ENCODE assay signal across 8 cellular contexts in the genomic region with DNA sequence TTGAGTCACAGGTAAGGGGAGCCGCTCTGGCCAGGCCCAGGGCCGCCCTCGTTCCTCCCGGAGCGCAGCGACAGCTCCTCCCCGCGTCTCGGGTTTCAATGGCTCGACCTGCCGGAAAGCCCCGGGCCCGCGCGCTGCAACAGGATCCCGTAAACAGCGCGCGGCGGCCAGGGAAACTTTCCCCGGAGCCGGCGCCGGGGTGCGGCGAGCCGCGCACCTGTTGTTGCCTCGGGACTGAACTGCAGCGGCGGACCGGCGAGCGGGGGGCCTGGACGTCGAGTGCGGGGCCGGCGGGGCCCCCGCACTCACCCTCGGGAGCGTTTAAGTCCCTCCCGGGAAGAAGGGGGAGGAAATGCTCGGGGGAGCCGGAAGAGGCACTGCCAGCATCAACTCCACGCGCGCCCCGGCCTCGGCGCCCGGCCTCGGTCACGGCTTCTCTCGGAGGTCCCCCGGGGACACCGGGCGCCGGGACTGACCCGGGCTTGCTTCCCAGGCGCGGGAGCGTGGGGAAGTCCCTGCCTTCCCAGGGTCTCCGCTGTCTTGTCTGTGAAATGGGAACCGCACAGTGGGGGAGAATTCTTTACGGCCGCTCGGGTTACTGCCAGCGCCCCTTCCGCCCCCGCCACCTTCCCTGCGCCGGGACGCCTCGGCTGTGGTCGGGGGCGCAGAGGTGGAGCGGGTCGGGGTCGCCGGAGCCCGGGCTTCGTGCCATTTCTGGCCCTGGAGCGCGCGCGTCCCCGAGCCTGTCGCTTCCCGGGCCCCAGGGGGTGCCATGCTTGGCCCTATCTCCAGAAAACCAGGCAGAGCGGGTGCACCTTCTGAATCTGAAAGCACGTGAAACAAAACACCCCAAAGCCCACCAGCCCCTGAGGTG. TPM values are rescaled to one million over a fixed set of nuclear protein-coding genes. Genes with fewer than 3 reads are reported as not detected.
DNase-seq lines count a peak whose midpoint lies in the region; ATAC-seq, FAIRE-seq and TF ChIP-seq lines count a peak whose summit lies in the region.

No MANE protein-coding gene starts in this region.

- no peaks in the 10 kb centered on the region for H3K36me3 ChIP-seq in H7 (replicated peaks; ENCODE audit: control insufficient read depth, insufficient read depth, low read length)
- H3K36me3 ChIP-seq in endothelial cell of umbilical vein (ENCODE audit: control insufficient read depth in 2 of 2, extremely low read depth in 1 of 2, insufficient read depth in 2 of 2, low read length in 2 of 2) = no peaks in the 10 kb centered on the region
- H3K36me3 ChIP-seq in muscle layer of colon (ENCODE audit: insufficient read depth, low read length) = no peaks in the 10 kb centered on the region
- no peaks in the 10 kb centered on the region for H3K36me3 ChIP-seq in tibial artery

- no peaks in the 10 kb centered on the region for H3K79me2 ChIP-seq in endothelial cell of umbilical vein (ENCODE audit: control insufficient read depth, insufficient read depth, low read length)

- H3K4me1 Mint-ChIP-seq in activated B cell treated with CpG ODN at 0.5 μM for 24 hours = peaks cover 3% of the 10 kb centered on the region

- ATAC-seq in activated B cell treated with CpG ODN at 0.5 μM for 24 hours (ENCODE audit: low read depth) = no peak

- peak overlapping the region; percentile 75 for H2AFZ ChIP-seq in endothelial cell of umbilical vein (ENCODE audit: low read depth, low read length)

- DNase-seq in NCI-H2081 (lab: John Stamatoyannopoulos, UW) (peak; percentile 40 to 56), NCI-H2081 treated with DMSO at 0.1 percent for 48 hours (lab: John Stamatoyannopoulos, UW) (no peak), H7 (peak; percentile 92), Kasumi-1 (lab: John Stamatoyannopoulos, UW) (peak; percentile 73 to 74), activated B cell treated with CpG ODN at 0.5 μM for 24 hours (no peak), endothelial cell of umbilical vein (ENCODE audit: low read depth, low spot score) (peak; percentile 41), tibial artery (peak in 1 of 2 donors; percentile 79)

- H3K4me2 ChIP-seq in endothelial cell of umbilical vein (ENCODE audit: insufficient read depth, low read length) = peak overlapping the region; percentile 74

- H3K36me3 Mint-ChIP-seq in activated B cell treated with CpG ODN at 0.5 μM for 24 hours (ENCODE audit: low read depth) = no peaks in the 10 kb centered on the region

- no TSS peak for BruUV-seq in endothelial cell of umbilical vein (replicated peaks; lab: Mats Ljungman, UMichigan)

- no peak overlapping the region for H3K27ac ChIP-seq in endothelial cell of umbilical vein (ENCODE audit: insufficient read depth, low read depth, low read length)
- no peak overlapping the region for H3K27ac ChIP-seq in muscle layer of colon (ENCODE audit: low read depth, low read length)
- H3K27ac ChIP-seq in tibial artery = peak overlapping the region; percentile 66 to 74

- peaks cover 32% of the 10 kb centered on the region for H3K27me3 Mint-ChIP-seq in activated B cell treated with CpG ODN at 0.5 μM for 24 hours

- H3K27ac Mint-ChIP-seq in activated B cell treated with CpG ODN at 0.5 μM for 24 hours = no peak overlapping the region

- CTCF ChIA-PET in activated B cell treated with CpG ODN at 0.5 μM for 24 hours (lab: Charles Lee) = no interaction called here
- CTCF ChIA-PET in endothelial cell of umbilical vein (lab: Charles Lee) = interaction anchor here (1.2 kb wide), 1 partner anchor 44 kb away, joined by 3 read pairs; no protein-coding TSS in a partner anchor

- no peaks in the 10 kb centered on the region for H3K9me3 Mint-ChIP-seq in activated B cell treated with CpG ODN at 0.5 μM for 24 hours

- H3K4me1 ChIP-seq in endothelial cell of umbilical vein (ENCODE audit: control insufficient read depth, extremely low read depth, insufficient read depth, low read length) (no peaks in the 10 kb centered on the region), muscle layer of colon (ENCODE audit: insufficient read depth, low read length) (no peaks in the 10 kb centered on the region), tibial artery (peaks cover 0 to 12% (median 4%) of the 10 kb centered on the region in 4 donors)

- H3K9ac ChIP-seq in endothelial cell of umbilical vein (replicated peaks; ENCODE audit: extremely low read depth, insufficient read depth, low read length) = no peak overlapping the region
- H3K9ac ChIP-seq in muscle layer of colon (ENCODE audit: low read length) = no peak overlapping the region

- dilution Hi-C loops in endothelial cell of umbilical vein (cut with MboI; ENCODE audit: extremely low pct_ligation_motif_present, low sequenced_read_pairs) = no loop called here

- FAIRE-seq in endothelial cell of umbilical vein (lab: Jason Lieb, UNC) = no peak

- POLR2A ChIA-PET in activated B cell treated with CpG ODN at 0.5 μM for 24 hours (lab: Charles Lee) (no interaction called here), endothelial cell of umbilical vein (lab: Charles Lee) (no interaction called here)

- intact Hi-C loops in activated B cell treated with CpG ODN at 0.5 μM for 24 hours (cut with micrococcal nuclease) (no loop called here), endothelial cell of umbilical vein (cut with micrococcal nuclease) (loop anchor here (10.0 kb wide), 1 partner anchor 1050 kb away; a partner anchor contains a TSS), tibial artery (cut with DNase I; ENCODE audit: low total_unique reads) (no loop called here)

- H3K9me3 ChIP-seq in endothelial cell of umbilical vein (replicated peaks; ENCODE audit: control insufficient read depth, insufficient read depth, low read length) (no peaks in the 10 kb centered on the region), muscle layer of colon (ENCODE audit: low read length) (no peaks in the 10 kb centered on the region), tibial artery (no peaks in the 10 kb centered on the region)

- TF ChIP-seq CTCF in activated B cell treated with CpG ODN at 0.5 μM for 24 hours (IDR thresholded peaks at IDR 0.05) = no peak
- TF ChIP-seq CTCF in endothelial cell of umbilical vein (IDR thresholded peaks at IDR 0.05; ENCODE audit: extremely low read depth in 1 of 2, insufficient read depth in 1 of 2, low read depth in 1 of 2, low read length in 2 of 2) = no peak
- no peak for TF ChIP-seq CTCF in tibial artery (IDR thresholded peaks at IDR 0.05)

- H3K4me3 Mint-ChIP-seq in activated B cell treated with CpG ODN at 0.5 μM for 24 hours = peak overlapping the region; percentile 24

- H4K20me1 ChIP-seq in endothelial cell of umbilical vein (replicated peaks; ENCODE audit: control insufficient read depth, extremely low read depth, insufficient read depth, low read length) = no peaks in the 10 kb centered on the region

- no peaks in the 10 kb centered on the region for H3K9me1 ChIP-seq in endothelial cell of umbilical vein (replicated peaks; ENCODE audit: control insufficient read depth, extremely low read depth, insufficient read depth, low read length)

- H3K4me3 ChIP-seq in H7 (ENCODE audit: insufficient read depth, low read depth, low read length) = peak overlapping the region; percentile 82
- peak overlapping the region; percentile 6 to 45 (median 34) for H3K4me3 ChIP-seq in endothelial cell of umbilical vein (replicated peaks in 1 of 3; ENCODE audit: insufficient read depth in 1 of 3, low read depth in 1 of 3, low read length in 3 of 3)
- H3K4me3 ChIP-seq in muscle layer of colon (ENCODE audit: low read depth in 1 of 2, low read length in 2 of 2) = peak overlapping the region; percentile 61 to 64
- H3K4me3 ChIP-seq in tibial artery = peak overlapping the region; percentile 58 to 61

- TF ChIP-seq POLR2A in endothelial cell of umbilical vein (IDR thresholded peaks at IDR 0.05; ENCODE audit: low read depth, low read length) = no peak

- H3K27me3 ChIP-seq in H7 (ENCODE audit: control insufficient read depth, insufficient read depth, low read length) = peaks cover 2% of the 10 kb centered on the region; the same call in 1 of the 2 replicates
- peaks cover 7 to 9% of the 10 kb centered on the region in 2 experiments for H3K27me3 ChIP-seq in endothelial cell of umbilical vein (ENCODE audit: control insufficient read depth in 2 of 2, insufficient read depth in 2 of 2, low read length in 2 of 2)
- no peaks in the 10 kb centered on the region for H3K27me3 ChIP-seq in muscle layer of colon (ENCODE audit: control insufficient read depth in 1 of 2, insufficient read depth in 2 of 2, low read length in 2 of 2)
- no peaks in the 10 kb centered on the region for H3K27me3 ChIP-seq in tibial artery

TF ChIP-seq in endothelial cell of umbilical vein, 7 proteins besides CTCF, POLR2A, EP300 and RAD21:
- TF ChIP-seq FOS (IDR thresholded peaks at IDR 0.05; ENCODE audit: borderline replicate concordance, insufficient read depth, low read length) = no peak
- TF ChIP-seq MYC (IDR thresholded peaks at IDR 0.05; ENCODE audit: low read depth, low read length) = no peak
- no peak for TF ChIP-seq POLR2AphosphoS5 (IDR thresholded peaks at IDR 0.05; ENCODE audit: insufficient read depth, low read depth, low read length)
- TF ChIP-seq EZH2 (IDR thresholded peaks at IDR 0.05; ENCODE audit: borderline replicate concordance, low read depth, low read length, severe bottlenecking) = no peak
- TF ChIP-seq JUN (IDR thresholded peaks at IDR 0.05; ENCODE audit: borderline replicate concordance, insufficient read depth, insufficient read length, low read depth) = no peak
- no peak for TF ChIP-seq GATA2 (IDR thresholded peaks at IDR 0.05; ENCODE audit: insufficient read depth, insufficient read length, low read depth, low read length)
- TF ChIP-seq, protein P1, sequence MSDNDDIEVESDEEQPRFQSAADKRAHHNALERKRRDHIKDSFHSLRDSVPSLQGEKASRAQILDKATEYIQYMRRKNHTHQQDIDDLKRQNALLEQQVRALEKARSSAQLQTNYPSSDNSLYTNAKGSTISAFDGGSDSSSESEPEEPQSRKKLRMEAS (IDR thresholded peaks at IDR 0.05; ENCODE audit: insufficient read depth, insufficient read length) = no peak
TF ChIP-seq in endothelial cell of umbilical vein: peak in this region for 0.

RNA-seq across cellular contexts. Expression of a gene that starts 7.4 kb away (rescaled TPM):
- total RNA-seq in H7 (2014; rRNA removed; shearing (Covaris generic)) = not detected in 2 replicates
- total RNA-seq in activated B cell treated with CpG ODN at 0.5 μM for 24 hours (not detected in 2 replicates), endothelial cell of umbilical vein (not detected in 2 replicates)
- polyA plus RNA-seq in endothelial cell of umbilical vein = not detected in 2 replicates
- polyA plus RNA-seq in endothelial cell of umbilical vein (2011; cell fraction: cytosol; rRNA removed) = not detected in 2 replicates
- polyA plus RNA-seq in endothelial cell of umbilical vein (2011; cell fraction: nucleus; rRNA removed) = not detected in 2 replicates
- polyA plus RNA-seq in endothelial cell of umbilical vein (2012) = not detected in 2 replicates
- polyA minus RNA-seq in endothelial cell of umbilical vein = not detected in 2 replicates
- polyA minus RNA-seq in endothelial cell of umbilical vein (2011; cell fraction: cytosol; rRNA and poly(A)+ RNA removed) = not detected
- polyA minus RNA-seq in endothelial cell of umbilical vein (2011; cell fraction: nucleus; rRNA and poly(A)+ RNA removed) = not detected in 2 replicates

Comparison
In these comparisons a context has a peak if more than half of its experiments do, and no peak if none do; other contexts are left out.
1. DNase-seq: peak in NCI-H2081 (2 of 2), H7 (single experiment), Kasumi-1 (2 of 2) and endothelial cell of umbilical vein (single experiment); none in NCI-H2081 treated with DMSO at 0.1 percent for 48 hours (single experiment) and activated B cell treated with CpG ODN at 0.5 μM for 24 hours (single experiment).
2. H3K27ac ChIP-seq: peak in tibial artery (2 of 2); none in endothelial cell of umbilical vein (single experiment) and muscle layer of colon (single experiment).
3. Peak in every context shown above with its lines, with median percentiles within 50 percentile points of each other: H3K4me3 ChIP-seq.